Comparison of ENCODE assay signal across 8 cellular contexts in the genomic region with DNA sequence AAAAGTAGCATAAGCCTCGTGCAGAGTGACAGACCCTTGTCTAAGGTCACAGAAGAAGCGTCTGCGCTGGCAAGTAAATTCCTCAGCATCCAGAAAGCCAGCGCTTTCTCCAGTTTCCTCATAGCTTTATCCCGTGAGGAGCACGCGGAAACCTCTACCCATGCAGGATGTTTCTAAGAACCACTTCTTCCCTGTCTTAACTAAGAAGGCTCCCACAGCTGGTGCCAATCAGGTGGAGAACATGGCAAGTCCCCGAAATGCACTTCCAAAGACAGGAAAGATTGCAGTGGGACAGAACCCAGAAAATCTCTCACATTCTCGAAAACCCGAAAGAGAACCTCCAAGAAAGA. TPM values are rescaled to one million over a fixed set of nuclear protein-coding genes. Genes with fewer than 3 reads are reported as not detected.
DNase-seq lines count a peak whose midpoint lies in the region; ATAC-seq, FAIRE-seq and TF ChIP-seq lines count a peak whose summit lies in the region.

No MANE protein-coding gene starts in this region.

- peak overlapping the region; percentile 100 for H3K56ac ChIP-seq in mesendoderm (ENCODE audit: low read length)

- H3K27ac Mint-ChIP-seq in HFFc6 = no peak overlapping the region

- POLR2A ChIA-PET in GM12878 (lab: Charles Lee) = interaction anchor here (0.6 to 3.5 kb wide), 9 partner anchors 10 to 129 kb away, joined by 3 to 20 read pairs (median 8); a partner anchor contains a TSS

- no peak for TF ChIP-seq EP300 in GM12878 (IDR thresholded peaks at IDR 0.05; ENCODE audit: borderline replicate concordance in 1 of 2, control insufficient read depth in 1 of 2, low read depth in 2 of 2, low read length in 2 of 2)

- no peaks in the 10 kb centered on the region for H3K27me3 Mint-ChIP-seq in HFFc6 (ENCODE audit: insufficient read depth)

- H2AFZ ChIP-seq in GM12878 (ENCODE audit: control insufficient read depth, low read depth, low read length) = no peak overlapping the region

- H3K4ac ChIP-seq in mesendoderm (ENCODE audit: low read depth, low read length) = no peak overlapping the region

- H4K5ac ChIP-seq in mesendoderm (ENCODE audit: low read length) = no peak overlapping the region

- H3K4me3 Mint-ChIP-seq in HFFc6 = no peak overlapping the region

- H3K9me3 ChIP-seq in GM12878 (replicated peaks; ENCODE audit: control insufficient read depth, insufficient read depth, low read length) = no peaks in the 10 kb centered on the region; the same call in 1 of the 3 replicates

- H3K79me2 ChIP-seq in GM12878 (ENCODE audit: control insufficient read depth, insufficient read depth, low read length) (peaks cover 79% of the 10 kb centered on the region), mesendoderm (ENCODE audit: control insufficient read depth, insufficient read depth, low read length) (peaks cover 45% of the 10 kb centered on the region)

- H3K4me1 ChIP-seq in GM12878 (ENCODE audit: control insufficient read depth, insufficient read depth, low read length) (0 out of 2 replicates have a peak, but pooled peaks cover 3% of the 10 kb centered on the region), mesendoderm (ENCODE audit: control insufficient read depth, low read depth, low read length) (no peaks in the 10 kb centered on the region)

- no peak for TF ChIP-seq CTCF in HFFc6 (IDR thresholded peaks at IDR 0.05)
- no peak for TF ChIP-seq CTCF in GM12878 (IDR thresholded peaks at IDR 0.05 in 2 of 3, conservative IDR thresholded peaks at IDR 0.05 in 1 of 3; ENCODE audit: control insufficient read depth in 2 of 3, extremely low read depth in 1 of 3, insufficient read depth in 1 of 3, low read depth in 3 of 3, low read length in 3 of 3)
- no peak for TF ChIP-seq CTCF in GM10266 (IDR thresholded peaks at IDR 0.05; ENCODE audit: control insufficient read depth, insufficient read depth, low read depth, missing control alignments)

- peaks cover 11% of the 10 kb centered on the region for H3K79me1 ChIP-seq in mesendoderm (ENCODE audit: low read length)

- H3K4me3 ChIP-seq in GM12878 (peak overlapping the region; percentile 92), mesendoderm (ENCODE audit: low read length) (peak overlapping the region; percentile 95)

- H3K36me3 Mint-ChIP-seq in HFFc6 (ENCODE audit: low read depth) = peaks cover 23% of the 10 kb centered on the region

- H3K9ac ChIP-seq in GM12878 (ENCODE audit: control insufficient read depth, insufficient read depth, low read length) (peak overlapping the region; percentile 97), mesendoderm (ENCODE audit: low read length) (peak overlapping the region; percentile 76)

- H3K4me2 ChIP-seq in GM12878 (ENCODE audit: control insufficient read depth, insufficient read depth) (peak overlapping the region; percentile 79), mesendoderm (ENCODE audit: low read length) (peak overlapping the region; percentile 9)

- H3K36me3 ChIP-seq in GM12878 (ENCODE audit: control insufficient read depth in 2 of 2, insufficient read depth in 2 of 2, low read length in 1 of 2) = peaks cover 2 to 16% of the 10 kb centered on the region in 2 experiments; a peak in 3 of 4 replicates
- H3K36me3 ChIP-seq in mesendoderm (ENCODE audit: control insufficient read depth, insufficient read depth, low read length) = peaks cover 4% of the 10 kb centered on the region

- RAD21 ChIA-PET in GM12878 (lab: Charles Lee; ENCODE audit: unreplicated experiment) = interaction anchor here (1.0 to 2.7 kb wide), 5 partner anchors 8 to 130 kb away, joined by 4 to 17 read pairs (median 5); a partner anchor contains a TSS

- no peak overlapping the region for H3K18ac ChIP-seq in mesendoderm (ENCODE audit: low read length)

- H2AK5ac ChIP-seq in mesendoderm (ENCODE audit: low read length) = no peak overlapping the region

- 0% methylated on average over 8 of the region's 10 CpGs for WGBS in GM12878 (ENCODE audit: insufficient coverage, insufficient replicate concordance, low lambda C conversion rate, missing lambda C conversion rate)
- no CpG with 5 or more reads among the region's 10 CpGs for WGBS in mesendoderm (ENCODE audit: extremely low coverage, insufficient coverage, low lambda C conversion rate)

- TSS peak; percentile 69 for BruUV-seq in GM12878 (replicated peaks; lab: Mats Ljungman, UMichigan)

- no peak for TF ChIP-seq RAD21 in GM12878 (IDR thresholded peaks at IDR 0.05; ENCODE audit: insufficient read depth, low read depth, low read length)

- in situ Hi-C loops in GM12878 (cut with MboI) = no loop called here

- peak; percentile 49 for DNase-seq in DMS 273 treated with DMSO at 0.1 percent for 48 hours (lab: John Stamatoyannopoulos, UW)
- peak; percentile 27 for DNase-seq in HFFc6
- no peak for DNase-seq in GM12878 (ENCODE audit: low read depth, low spot score)
- DNase-seq in mesendoderm = no peak
- no peak for DNase-seq in SW 1271 (lab: John Stamatoyannopoulos, UW)
- DNase-seq in GM10266 (ENCODE audit: extremely low spot score) = no peak
- no peak for DNase-seq in NCI-H2171 (lab: John Stamatoyannopoulos, UW)
- no peak for DNase-seq in SK-N-DZ (ENCODE audit: low spot score)

- ATAC-seq in GM12878 = peak; percentile 1

- no peak overlapping the region for H2BK15ac ChIP-seq in mesendoderm (replicated peaks; ENCODE audit: low read depth)

- H2BK5ac ChIP-seq in mesendoderm (ENCODE audit: low read length) = peak overlapping the region; percentile 7

- H4K20me1 ChIP-seq in GM12878 (ENCODE audit: control insufficient read depth, insufficient read depth) = peaks cover 2% of the 10 kb centered on the region; the same call in 1 of the 2 replicates

- SMC1A ChIA-PET in GM12878 (lab: Charles Lee; ENCODE audit: uncharacterized antibody, unreplicated experiment) = interaction anchor here (1.0 to 4.6 kb wide), 6 partner anchors 8 to 130 kb away, joined by 3 to 35 read pairs (median 8); a partner anchor contains a TSS

- intact Hi-C loops in GM12878 (cut with micrococcal nuclease; ENCODE audit: unreplicated experiment) = loop anchor here (2.0 kb wide), 1 partner anchor 129 kb away; a partner anchor contains a TSS

- H3K27ac ChIP-seq in GM12878 (ENCODE audit: control insufficient read depth, insufficient read depth) (peak overlapping the region; percentile 97), mesendoderm (ENCODE audit: low read depth, low read length) (no peak overlapping the region)

- no peak overlapping the region for H4K8ac ChIP-seq in mesendoderm (ENCODE audit: low read depth, low read length)

- H3K27me3 ChIP-seq in GM12878 (replicated peaks in 1 of 2; ENCODE audit: control insufficient read depth in 2 of 2, insufficient read depth in 2 of 2, low read length in 1 of 2) (no peaks in the 10 kb centered on the region), mesendoderm (ENCODE audit: insufficient read depth, low read length, poor library complexity) (no peaks in the 10 kb centered on the region)

- H3K9me3 Mint-ChIP-seq in HFFc6 = no peaks in the 10 kb centered on the region

- CTCF ChIA-PET in GM12878 (lab: Yijun Ruan, JAX) = interaction anchor here (0.5 to 1.8 kb wide), 3 partner anchors 9 to 1969 kb away, joined by 3 to 7 read pairs (median 4); no protein-coding TSS in a partner anchor

- H3K4me1 Mint-ChIP-seq in HFFc6 (ENCODE audit: low read depth) = peaks cover 44% of the 10 kb centered on the region

- FAIRE-seq in GM12878 (lab: Jason Lieb, UNC) = peak; percentile 35

- TF ChIP-seq POLR2A in GM12878 (IDR thresholded peaks at IDR 0.05; ENCODE audit: low read depth, low read length) = no peak

- no peak overlapping the region for H3K23ac ChIP-seq in mesendoderm (ENCODE audit: low read length)

- H2BK120ac ChIP-seq in mesendoderm (ENCODE audit: low read depth, low read length) = no peak overlapping the region

RNA-seq across cellular contexts. Expression of a gene that starts 1.0 kb away (rescaled TPM):
- total RNA-seq in HFFc6 (2021; fragmentation: NEBNext Ultra II Directional; extraction: Animal tissue kit (Norgen Biotek cat#: 25700)) = 10 to 100 TPM; 10.5 to 13.4 (median 12.3) TPM
- total RNA-seq in GM12878 (2013; cell fraction: nucleolus; rRNA removed) = 79.2 and 92.6 TPM in 2 replicates
- 6.2 and 8.9 TPM in 2 replicates for total RNA-seq in GM12878 (2014; rRNA removed)
- 13.7 and 13.9 TPM in 2 replicates for total RNA-seq in GM12878 (2014; rRNA removed; fragmentation: Illumina TruSeq; extraction: Trizol)
- 14.1 and 14.4 TPM in 2 replicates for total RNA-seq in GM12878 (2021)
- 12.5 TPM for polyA plus RNA-seq in GM12878 (2011; ENCODE audit: low read depth)
- polyA plus RNA-seq in GM12878 (2011; rRNA removed) = 12.5 and 27.7 TPM in 2 replicates
- polyA plus RNA-seq in GM12878 (2011; cell fraction: cytosol; rRNA removed) = 3.5 and 3.7 TPM in 2 replicates
- 21.8 and 25.4 TPM in 2 replicates for polyA plus RNA-seq in GM12878 (2011; cell fraction: nucleus; rRNA removed)
- polyA plus RNA-seq in GM12878 (2012) = 10.4 and 12.2 TPM in 2 replicates
- 12.5 and 18.2 TPM in 2 replicates for polyA plus RNA-seq in GM12878 (2014; fragmentation: Illumina TruSeq; extraction: Trizol)
- polyA plus RNA-seq in GM12878 (2014; fragmentation: Nextera tagmentation; extraction: Ambion mirVana) = 1 to 10 TPM; 5.2 to 5.8 TPM
- polyA plus RNA-seq in GM12878 (2014; rRNA removed) = 6.0 and 7.6 TPM in 2 replicates
- 10 to 100 TPM; 18.4 to 18.9 TPM for polyA plus RNA-seq in GM12878 (2016; fragmentation: Nextera tagmentation; extraction: Ambion mirVana)
- polyA minus RNA-seq in GM12878 (2011; rRNA and poly(A)+ RNA removed) = 14.0 and 22.9 TPM in 2 replicates
- polyA minus RNA-seq in GM12878 (2011; cell fraction: cytosol; rRNA and poly(A)+ RNA removed) = 3.4 and 6.4 TPM in 2 replicates
- polyA minus RNA-seq in GM12878 (2011; cell fraction: nucleus; rRNA and poly(A)+ RNA removed) = 24.5 and 35.5 TPM in 2 replicates
- polyA plus RNA-seq in mesendoderm (2013, experiment 1 of 2) = 8.2 TPM
- polyA plus RNA-seq in mesendoderm (2013, experiment 2 of 2) = 7.5 TPM
- polyA plus RNA-seq in SK-N-DZ (2014; cell fraction: cytosol; rRNA removed) = 3.5 and 4.4 TPM in 2 replicates
- 11.0 and 14.2 TPM in 2 replicates for polyA plus RNA-seq in SK-N-DZ (2014; cell fraction: nucleus; rRNA removed)

RNA-seq across cellular contexts. Expression of a gene that starts 52.7 kb away (rescaled TPM):
- 100 to 1,000 TPM; 158 to 210 (median 187) TPM for total RNA-seq in HFFc6 (2021; fragmentation: NEBNext Ultra II Directional; extraction: Animal tissue kit (Norgen Biotek cat#: 25700))
- total RNA-seq in GM12878 (2013; cell fraction: nucleolus; rRNA removed) = 129 and 132 TPM in 2 replicates
- total RNA-seq in GM12878 (2014; rRNA removed) = 148 and 181 TPM in 2 replicates
- total RNA-seq in GM12878 (2014; rRNA removed; fragmentation: Illumina TruSeq; extraction: Trizol) = 142 and 144 TPM in 2 replicates
- 288 and 312 TPM in 2 replicates for total RNA-seq in GM12878 (2021)
- polyA plus RNA-seq in GM12878 (2011; ENCODE audit: low read depth) = 218 TPM
- 425 and 442 TPM in 2 replicates for polyA plus RNA-seq in GM12878 (2011; rRNA removed)
- polyA plus RNA-seq in GM12878 (2011; cell fraction: cytosol; rRNA removed) = 307 and 377 TPM in 2 replicates
- polyA plus RNA-seq in GM12878 (2011; cell fraction: nucleus; rRNA removed) = 151 and 184 TPM in 2 replicates
- 156 and 217 TPM in 2 replicates for polyA plus RNA-seq in GM12878 (2012)
- polyA plus RNA-seq in GM12878 (2014; fragmentation: Illumina TruSeq; extraction: Trizol) = 358 and 442 TPM in 2 replicates
- polyA plus RNA-seq in GM12878 (2014; fragmentation: Nextera tagmentation; extraction: Ambion mirVana) = 100 to 1,000 TPM; 813 to 936 TPM
- 290 and 346 TPM in 2 replicates for polyA plus RNA-seq in GM12878 (2014; rRNA removed)
- 100 to 1,000 TPM; 540 to 578 TPM for polyA plus RNA-seq in GM12878 (2016; fragmentation: Nextera tagmentation; extraction: Ambion mirVana)
- 195 and 312 TPM in 2 replicates for polyA minus RNA-seq in GM12878 (2011; rRNA and poly(A)+ RNA removed)
- polyA minus RNA-seq in GM12878 (2011; cell fraction: cytosol; rRNA and poly(A)+ RNA removed) = 37.7 and 56.5 TPM in 2 replicates
- 42.2 and 49.9 TPM in 2 replicates for polyA minus RNA-seq in GM12878 (2011; cell fraction: nucleus; rRNA and poly(A)+ RNA removed)
- polyA plus RNA-seq in mesendoderm (2013, experiment 1 of 2) = 640 TPM
- 634 TPM for polyA plus RNA-seq in mesendoderm (2013, experiment 2 of 2)
- polyA plus RNA-seq in SK-N-DZ (2014; cell fraction: cytosol; rRNA removed) = 200 and 225 TPM in 2 replicates
- polyA plus RNA-seq in SK-N-DZ (2014; cell fraction: nucleus; rRNA removed) = 116 and 148 TPM in 2 replicates

Comparison
In these comparisons a context has a peak if more than half of its experiments do, and no peak if none do; other contexts are left out.
1. DNase-seq: peak in DMS 273 treated with DMSO at 0.1 percent for 48 hours (single experiment) and HFFc6 (single experiment); none in GM12878 (single experiment), mesendoderm (single experiment), SW 1271 (0 of 2), GM10266 (single experiment), NCI-H2171 (single experiment) and SK-N-DZ (single experiment).